In genomic region chr1:114167226-114167625, GRCh38 we compare ENCODE assay signal across 25 cellular contexts. TPM values are rescaled to one million over a fixed set of nuclear protein-coding genes. Genes with fewer than 3 reads are reported as not detected.
"Had no signal": no experiment of that assay in that cellular context is flagged by ENCODE, and none has a peak within 500 bp of the region (broad histone marks: within the 10 kb centered on the region; RNA-seq: fewer than 3 reads in every experiment).

No MANE protein-coding gene starts in this region.

- H3K4me3 Mint-ChIP-seq: endodermal cell; naive thymus-derived CD4-positive, alpha-beta T cell; stimulated activated memory B cell treated with anti-CD40 and anti-IgM and Interleukin-4, amounts not matched to agents 10 μg/mL and 1 μg/mL and 100 μg/mL, for 72 hours; stimulated activated naive CD8-positive, alpha-beta T cell treated with anti-CD3 and anti-CD28 coated beads, Interleukin-15, Interleukin-2, amounts not matched to agents 100 ng/mL and 50 ng/mL, for 24 hours had no signal

- H3K27ac Mint-ChIP-seq: endodermal cell; naive thymus-derived CD4-positive, alpha-beta T cell; stimulated activated memory B cell treated with anti-CD40 and anti-IgM and Interleukin-4, amounts not matched to agents 10 μg/mL and 1 μg/mL and 100 μg/mL, for 72 hours; stimulated activated naive CD8-positive, alpha-beta T cell treated with anti-CD3 and anti-CD28 coated beads, Interleukin-15, Interleukin-2, amounts not matched to agents 100 ng/mL and 50 ng/mL, for 24 hours had no signal

- H3K36me3 Mint-ChIP-seq: naive thymus-derived CD4-positive, alpha-beta T cell; stimulated activated memory B cell treated with anti-CD40 and anti-IgM and Interleukin-4, amounts not matched to agents 10 μg/mL and 1 μg/mL and 100 μg/mL, for 72 hours had no signal

- FAIRE-seq: endothelial cell of umbilical vein, islet of Langerhans had no signal

- H3K9me3 Mint-ChIP-seq: endodermal cell; stimulated activated memory B cell treated with anti-CD40 and anti-IgM and Interleukin-4, amounts not matched to agents 10 μg/mL and 1 μg/mL and 100 μg/mL, for 72 hours; stimulated activated naive CD8-positive, alpha-beta T cell treated with anti-CD3 and anti-CD28 coated beads, Interleukin-15, Interleukin-2, amounts not matched to agents 100 ng/mL and 50 ng/mL, for 24 hours had no signal

- H3K4me1 Mint-ChIP-seq: naive thymus-derived CD4-positive, alpha-beta T cell; stimulated activated memory B cell treated with anti-CD40 and anti-IgM and Interleukin-4, amounts not matched to agents 10 μg/mL and 1 μg/mL and 100 μg/mL, for 72 hours had no signal

- DNase-seq: effector CD4-positive, alpha-beta T cell; endodermal cell; erythroblast; foreskin keratinocyte; hypothalamus; kidney glomerular epithelial cell; mammary epithelial cell; naive thymus-derived CD4-positive, alpha-beta T cell; posterior cingulate gyrus; spleen; stimulated activated CD4-positive, alpha-beta T cell treated with anti-CD3 and anti-CD28 coated beads, Interleukin-15, amount 100 ng/mL, for 24 hours; stimulated activated CD4-positive, alpha-beta T cell treated with anti-CD3 and anti-CD28 coated beads, Interleukin-1b, Interleukin-23, amount 100 ng/mL, for 48 hours; stimulated activated CD4-positive, alpha-beta T cell treated with anti-CD3 and anti-CD28 coated beads, Interleukin-4, amount 100 ng/mL, for 24 hours; tibial artery; upper lobe of right lung had no signal

- ATAC-seq: foreskin keratinocyte; naive thymus-derived CD4-positive, alpha-beta T cell; sciatic nerve; stimulated activated memory B cell treated with anti-CD40 and anti-IgM and Interleukin-4, amounts not matched to agents 10 μg/mL and 1 μg/mL and 100 μg/mL, for 72 hours; upper lobe of right lung had no signal

RNA-seq across cellular contexts. Expression of gene SYT6, which starts 13.6 kb away (rescaled TPM):
- total RNA-seq: dermis microvascular lymphatic vessel endothelial cell; endothelial cell of umbilical vein; foreskin keratinocyte; mammary epithelial cell; mesenteric fat pad; naive thymus-derived CD4-positive, alpha-beta T cell; osteocyte; pulmonary artery endothelial cell; upper lobe of right lung; vagina had no signal
